ENCODE assay signal across 1 cellular context in genomic region chr5:168696611-168697010, GRCh38.
TF ChIP-seq lines count a peak whose summit lies in the region.

No MANE protein-coding gene starts in this region.

TF ChIP-seq in HepG2, 621 proteins besides CTCF, POLR2A, EP300 and RAD21 (continued from another document and continues in another):
- TF ChIP-seq CEBPG (CRISPR knock-in tag; IDR thresholded peaks at IDR 0.05) (0 out of 2 replicates have a peak, but pooled peaks have one; percentile 19), ZNF275 (CRISPR knock-in tag; IDR thresholded peaks at IDR 0.05; ENCODE audit: borderline replicate concordance) (no peak), SOX6 (IDR thresholded peaks at IDR 0.05) (no peak), SOX6 (CRISPR knock-in tag; IDR thresholded peaks at IDR 0.05) (peak; percentile 32; the same call in 1 of the 2 replicates), CHCHD3 (CRISPR knock-in tag; IDR thresholded peaks at IDR 0.05) (no peak), ZNF44 (CRISPR knock-in tag; IDR thresholded peaks at IDR 0.05) (no peak), NFAT5 (CRISPR knock-in tag; IDR thresholded peaks at IDR 0.05) (no peak), MED1 (CRISPR knock-in tag; IDR thresholded peaks at IDR 0.05) (no peak), TFAP4 (IDR thresholded peaks at IDR 0.05; ENCODE audit: borderline replicate concordance, low read depth) (peak; percentile 76; the same call in 1 of the 2 replicates), CREM (IDR thresholded peaks at IDR 0.05) (no peak), CREM (CRISPR knock-in tag; IDR thresholded peaks at IDR 0.05) (no peak), SKI (IDR thresholded peaks at IDR 0.05; ENCODE audit: partially characterized antibody) (no peak), RNF219 (CRISPR knock-in tag; IDR thresholded peaks at IDR 0.05) (no peak), SAP130 (CRISPR knock-in tag; IDR thresholded peaks at IDR 0.05; ENCODE audit: low read depth) (no peak), MLLT10 (CRISPR knock-in tag; IDR thresholded peaks at IDR 0.05) (no peak), ZBTB37 (CRISPR knock-in tag; IDR thresholded peaks at IDR 0.05) (no peak), ZNF207 (IDR thresholded peaks at IDR 0.05; ENCODE audit: borderline replicate concordance) (no peak), ATF3 (CRISPR knock-in tag; IDR thresholded peaks at IDR 0.05) (peak; percentile 67; the same call in 1 of the 2 replicates), AKAP8 (CRISPR knock-in tag; IDR thresholded peaks at IDR 0.05) (no peak), SNAPC4 (CRISPR knock-in tag; IDR thresholded peaks at IDR 0.05) (no peak), ISL2 (CRISPR knock-in tag; IDR thresholded peaks at IDR 0.05) (no peak), ZNF12 (CRISPR knock-in tag; IDR thresholded peaks at IDR 0.05) (no peak), MIXL1 (CRISPR knock-in tag; IDR thresholded peaks at IDR 0.05) (peak; percentile 33; the same call in 1 of the 2 replicates), MXD4 (CRISPR knock-in tag; IDR thresholded peaks at IDR 0.05) (no peak), ATF1 (CRISPR knock-in tag; IDR thresholded peaks at IDR 0.05) (no peak), BCLAF1 (IDR thresholded peaks at IDR 0.05) (no peak), MYNN (CRISPR knock-in tag; IDR thresholded peaks at IDR 0.05; ENCODE audit: low read depth) (no peak), HNF4G (IDR thresholded peaks at IDR 0.05; ENCODE audit: borderline replicate concordance, low read depth, low read length) (no peak), HNF4G (CRISPR knock-in tag; IDR thresholded peaks at IDR 0.05; ENCODE audit: borderline replicate concordance, low read depth) (no peak), SETDB1 (CRISPR knock-in tag; IDR thresholded peaks at IDR 0.05; ENCODE audit: borderline replicate concordance) (no peak), HHEX (CRISPR knock-in tag; IDR thresholded peaks at IDR 0.05) (no peak), ZBTB26 (CRISPR knock-in tag; IDR thresholded peaks at IDR 0.05; ENCODE audit: borderline replicate concordance) (no peak), ZNF704 (CRISPR knock-in tag; IDR thresholded peaks at IDR 0.05; ENCODE audit: borderline replicate concordance) (no peak), ZNF280B (CRISPR knock-in tag; IDR thresholded peaks at IDR 0.05; ENCODE audit: borderline replicate concordance) (no peak)
